10 cellular contexts compared by ENCODE assay signal in the genomic region with DNA sequence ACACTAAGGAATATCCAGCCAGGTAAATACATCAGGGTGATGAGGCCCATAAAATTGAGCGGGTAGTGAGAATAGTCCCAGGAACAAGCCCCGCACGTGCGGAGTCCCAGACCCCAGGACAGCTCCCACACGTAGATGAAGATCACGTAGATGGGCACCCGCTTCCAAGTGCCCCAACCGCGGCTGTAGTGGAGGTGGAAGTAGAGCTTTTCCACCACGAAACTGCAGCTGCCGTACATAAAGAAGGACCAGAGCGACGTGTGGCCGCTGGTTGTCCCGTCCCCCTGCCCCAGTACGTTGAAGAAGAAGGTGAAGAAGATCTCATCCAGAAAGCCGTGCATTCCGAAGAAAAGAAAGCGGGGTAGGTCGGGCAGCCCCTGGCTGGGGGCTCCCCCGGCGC. TPM values are rescaled to one million over a fixed set of nuclear protein-coding genes. Genes with fewer than 3 reads are reported as not detected.
A peak's percentile ranks its signal among the peaks of the same experiment; 100 is the strongest.
DNase-seq lines count a peak whose midpoint lies in the region; ATAC-seq and TF ChIP-seq lines count a peak whose summit lies in the region.
"Had no signal": no experiment of that assay in that cellular context is flagged by ENCODE, and none has a peak within 500 bp of the region (broad histone marks: within the 10 kb centered on the region; RNA-seq: fewer than 3 reads in every experiment).

No MANE protein-coding gene starts in this region.

- H3K4me3 Mint-ChIP-seq in CD8-positive, alpha-beta T cell: peak overlapping the region; percentile 43
- peak overlapping the region; percentile 46 for H3K4me3 Mint-ChIP-seq in central memory CD8-positive, alpha-beta T cell
- peak overlapping the region; percentile 95 for H3K4me3 Mint-ChIP-seq in nephron progenitor cell

- peaks cover 50% of the 10 kb centered on the region for H3K27me3 Mint-ChIP-seq in CD8-positive, alpha-beta T cell (ENCODE audit: low read depth)
- H3K27me3 Mint-ChIP-seq in central memory CD8-positive, alpha-beta T cell: peaks cover 51% of the 10 kb centered on the region
- peaks cover 36% of the 10 kb centered on the region for H3K27me3 Mint-ChIP-seq in nephron progenitor cell (ENCODE audit: low read depth, poor library complexity)

- H3K9me3 ChIP-seq in CD8-positive, alpha-beta T cell (ENCODE audit: low read length): no peaks in the 10 kb centered on the region
- H3K9me3 ChIP-seq: adrenal gland had no signal

- peaks cover 5% of the 10 kb centered on the region for H3K4me1 Mint-ChIP-seq in CD8-positive, alpha-beta T cell (ENCODE audit: low read depth)
- peaks cover 4% of the 10 kb centered on the region for H3K4me1 Mint-ChIP-seq in central memory CD8-positive, alpha-beta T cell
- H3K4me1 Mint-ChIP-seq in nephron progenitor cell: peaks cover 14% of the 10 kb centered on the region

- H3K9me3 Mint-ChIP-seq in CD8-positive, alpha-beta T cell: no peaks in the 10 kb centered on the region
- no peaks in the 10 kb centered on the region for H3K9me3 Mint-ChIP-seq in central memory CD8-positive, alpha-beta T cell
- H3K9me3 Mint-ChIP-seq in nephron progenitor cell: no peaks in the 10 kb centered on the region

- WGBS in lower leg skin, 2 donors: 2 to 3% methylated on average over 17 to 22 of the region's 22 CpGs

- H3K27ac Mint-ChIP-seq in CD8-positive, alpha-beta T cell: no peak overlapping the region
- no peak overlapping the region for H3K27ac Mint-ChIP-seq in central memory CD8-positive, alpha-beta T cell (ENCODE audit: low read depth)
- H3K27ac Mint-ChIP-seq in nephron progenitor cell: peak overlapping the region; percentile 97

- no peak for TF ChIP-seq CTCF in CD8-positive, alpha-beta T cell (IDR thresholded peaks at IDR 0.05)
- TF ChIP-seq CTCF in nephron progenitor cell (IDR thresholded peaks at IDR 0.05) (no peak), lower leg skin (IDR thresholded peaks at IDR 0.05) (no peak)

- no peak for ATAC-seq in CD8-positive, alpha-beta T cell
- ATAC-seq in HG02852 (IDR thresholded peaks at IDR 0.05; ENCODE audit: unreplicated experiment) (peak; percentile 18), esophagus mucosa (no peak), GM21360 (IDR thresholded peaks at IDR 0.05; ENCODE audit: unreplicated experiment) (no peak)
- ATAC-seq in central memory CD8-positive, alpha-beta T cell (replicated peaks; ENCODE audit: extremely low read depth, poor library complexity, severe bottlenecking): no peak

- no peak overlapping the region for H3K4me3 ChIP-seq in CD8-positive, alpha-beta T cell (ENCODE audit: low read depth, low read length)
- H3K4me3 ChIP-seq in lower leg skin (ENCODE audit: low read depth, poor library complexity, severe bottlenecking): no peak overlapping the region

- no peaks in the 10 kb centered on the region for H3K36me3 ChIP-seq in CD8-positive, alpha-beta T cell (ENCODE audit: insufficient read depth, low read length)
- H3K36me3 ChIP-seq: adrenal gland had no signal

- POLR2A ChIA-PET in CD8-positive, alpha-beta T cell (lab: Charles Lee): interaction anchor here (0.6 kb wide), 1 partner anchor 46 kb away, joined by 4 read pairs; no protein-coding TSS in a partner anchor

- CTCF ChIA-PET in CD8-positive, alpha-beta T cell (lab: Charles Lee): no interaction called here

- peaks cover 8% of the 10 kb centered on the region for H3K27me3 ChIP-seq in CD8-positive, alpha-beta T cell (ENCODE audit: insufficient read depth, low read length)

- H3K4me1 ChIP-seq in CD8-positive, alpha-beta T cell (ENCODE audit: insufficient read depth, low read length): peaks cover 3% of the 10 kb centered on the region

- TF ChIP-seq POLR2A in lower leg skin (IDR thresholded peaks at IDR 0.05): no peak

- H3K27ac ChIP-seq in CD8-positive, alpha-beta T cell (ENCODE audit: low read depth, low read length): no peak overlapping the region
- H3K27ac ChIP-seq: adrenal gland had no signal

- H3K36me3 Mint-ChIP-seq in CD8-positive, alpha-beta T cell: no peaks in the 10 kb centered on the region
- H3K36me3 Mint-ChIP-seq in central memory CD8-positive, alpha-beta T cell (ENCODE audit: insufficient read depth): no peaks in the 10 kb centered on the region
- no peaks in the 10 kb centered on the region for H3K36me3 Mint-ChIP-seq in nephron progenitor cell (ENCODE audit: low read depth)

- no peak for DNase-seq in CD8-positive, alpha-beta T cell
- DNase-seq in central memory CD8-positive, alpha-beta T cell (ENCODE audit: low spot score in 2 of 2): no peak
- peak; percentile 20 for DNase-seq in nephron progenitor cell
- no peak for DNase-seq in lower leg skin (ENCODE audit: low spot score in 2 of 2)
- DNase-seq in UCSD-AML1 (lab: John Stamatoyannopoulos, UW; ENCODE audit: unreplicated experiment): no peak

- intact Hi-C loops in CD8-positive, alpha-beta T cell (cut with DNase I, micrococcal nuclease): no loop called here
- intact Hi-C loops in lower leg skin (cut with DNase I; ENCODE audit: low total_unique reads): no loop called here

RNA-seq across cellular contexts. Expression of gene TMEM229A, which starts 0.9 kb away (rescaled TPM):
- total RNA-seq in CD8-positive, alpha-beta T cell: not detected
- total RNA-seq in lower leg skin (not detected), esophagus mucosa (not detected)
- total RNA-seq: renal cortical epithelial cell had no signal

Comparison
In these comparisons a context has a peak if more than half of its experiments do, and no peak if none do; other contexts are left out.
1. H3K4me3 Mint-ChIP-seq: peak in every context shown above with its lines; median percentile 95 in nephron progenitor cell; 46 in central memory CD8-positive, alpha-beta T cell; 43 in CD8-positive, alpha-beta T cell.